8 cellular contexts compared by ENCODE assay signal in genomic region chr4:173170210-173170778, GRCh38. TPM values are rescaled to one million over a fixed set of nuclear protein-coding genes. Genes with fewer than 3 reads are reported as not detected.
DNase-seq lines count a peak whose midpoint lies in the region; ATAC-seq and TF ChIP-seq lines count a peak whose summit lies in the region.

No MANE protein-coding gene starts in this region.

- H3K9me3 ChIP-seq in SJSA1 (replicated peaks) (peaks cover 4% of the 10 kb centered on the region; the same call in 1 of the 2 replicates), fibroblast of lung (ENCODE audit: control insufficient read depth, insufficient read depth, low read depth, low read length) (no peaks in the 10 kb centered on the region), psoas muscle (no peaks in the 10 kb centered on the region)

- ATAC-seq in psoas muscle, result no peak
- no peak for ATAC-seq in HG03135 (IDR thresholded peaks at IDR 0.05; ENCODE audit: unreplicated experiment)

- peaks cover 9% of the 10 kb centered on the region for H3K79me2 ChIP-seq in fibroblast of lung (ENCODE audit: control insufficient read depth, insufficient read depth, low read length)

- H3K27ac ChIP-seq in SJSA1, result peak overlapping the region; percentile 65; the same call in 1 of the 2 replicates
- H3K27ac ChIP-seq in fibroblast of lung (ENCODE audit: insufficient read depth, low read length), result peak overlapping the region; percentile 65
- peak overlapping the region; percentile 69 for H3K27ac ChIP-seq in psoas muscle

- DNase-seq in GM12865 (ENCODE audit: low read depth) (no peak), SJSA1 (ENCODE audit: low read depth in 1 of 2, low spot score in 2 of 2) (no peak), fibroblast of lung (ENCODE audit: low read depth in 2 of 2) (peak; percentile 26 to 38), psoas muscle (no peak), NCI-H1694 (lab: John Stamatoyannopoulos, UW) (no peak), NCI-H128 (lab: John Stamatoyannopoulos, UW; ENCODE audit: unreplicated experiment) (no peak)
- no peak for DNase-seq in effector CD4-positive, alpha-beta T cell

- peak overlapping the region; percentile 49 for H2AFZ ChIP-seq in fibroblast of lung (ENCODE audit: low read length)

- H3K9ac ChIP-seq in fibroblast of lung (ENCODE audit: insufficient read depth, low read length), result peak overlapping the region; percentile 51

- TF ChIP-seq CTCF in GM12865 (IDR thresholded peaks at IDR 0.05; ENCODE audit: insufficient read depth, low read depth, low read length, missing control alignments) (no peak), fibroblast of lung (conservative IDR thresholded peaks at IDR 0.05 in 1 of 2, IDR thresholded peaks at IDR 0.05 in 1 of 2; ENCODE audit: low read depth in 1 of 2, low read length in 2 of 2) (no peak), psoas muscle (IDR thresholded peaks at IDR 0.05) (no peak)

- intact Hi-C loops in psoas muscle (cut with DNase I), result loop anchor here in 1 of 2 donors (10.0 kb wide), 1 partner anchor 145 kb away; no protein-coding TSS in a partner anchor

- H3K4me2 ChIP-seq in fibroblast of lung (ENCODE audit: extremely low read depth, insufficient read depth, low read length), result peak overlapping the region; percentile 67

- WGBS in psoas muscle, 3 donors, result 8 to 15% (median 12%) methylated on average over 10 to 12 of the region's 12 CpGs

- peaks cover 11% of the 10 kb centered on the region; the same call in 1 of the 2 replicates for H3K36me3 ChIP-seq in SJSA1
- H3K36me3 ChIP-seq in fibroblast of lung (ENCODE audit: control insufficient read depth, insufficient read depth, low read length), result no peaks in the 10 kb centered on the region
- no peaks in the 10 kb centered on the region for H3K36me3 ChIP-seq in psoas muscle (ENCODE audit: insufficient read depth in 1 of 2, low read depth in 1 of 2)

- H3K4me1 ChIP-seq in SJSA1 (replicated peaks) (peaks cover 29% of the 10 kb centered on the region), fibroblast of lung (ENCODE audit: control insufficient read depth, extremely low read depth, insufficient read depth, low read length) (peaks cover 5% of the 10 kb centered on the region), psoas muscle (peaks cover 6% of the 10 kb centered on the region)

- no peaks in the 10 kb centered on the region for H3K27me3 ChIP-seq in SJSA1 (replicated peaks)
- H3K27me3 ChIP-seq in fibroblast of lung (ENCODE audit: control insufficient read depth, insufficient read depth, low read length), result no peaks in the 10 kb centered on the region
- peaks cover 0 to 31% (median 0%) of the 10 kb centered on the region in 3 donors for H3K27me3 ChIP-seq in psoas muscle (ENCODE audit: insufficient read depth in 3 of 3, low read length in 2 of 3)

- no peaks in the 10 kb centered on the region for H4K20me1 ChIP-seq in fibroblast of lung (ENCODE audit: control insufficient read depth, extremely low read depth, insufficient read depth, low read length)

- H3K4me3 ChIP-seq in GM12865 (ENCODE audit: low read depth, low read length) (peak overlapping the region; percentile 91), SJSA1 (peak overlapping the region; percentile 91), fibroblast of lung (replicated peaks in 1 of 4; ENCODE audit: control extremely low read depth in 1 of 4, insufficient read depth in 1 of 4, low read depth in 3 of 4, low read length in 4 of 4) (peak overlapping the region; percentile 62 to 89 (median 68)), psoas muscle (peak overlapping the region; percentile 81)

RNA-seq across cellular contexts. Expression of gene GALNT7, which starts 1.7 kb away (rescaled TPM):
- total RNA-seq in SJSA1 (2014; rRNA removed; shearing (Covaris generic)), result 14.8 and 24.7 TPM in 2 replicates
- total RNA-seq in fibroblast of lung (25.4 and 45.4 TPM in 2 replicates), psoas muscle (1 to 10 TPM; 1.3 to 3.2 (median 2.1) TPM)
- polyA plus RNA-seq in fibroblast of lung (26.7 and 40.4 TPM in 2 replicates), psoas muscle (1 to 10 TPM in 1 of 3 donors, under 1 TPM in 2; 0.69 to 1.6 (median 0.99) TPM)
- 18.5 and 25.0 TPM in 2 replicates for polyA plus RNA-seq in fibroblast of lung (2012)
- polyA minus RNA-seq in fibroblast of lung (ENCODE audit: low replicate concordance), result 8.4 and 17.8 TPM in 2 replicates

Comparison
In these comparisons a context has a peak if more than half of its experiments do, and no peak if none do; other contexts are left out.
1. DNase-seq: peak in fibroblast of lung (2 of 2); none in GM12865 (single experiment), SJSA1 (0 of 2), psoas muscle (0 of 2), NCI-H1694 (single experiment), NCI-H128 (single experiment) and effector CD4-positive, alpha-beta T cell (single experiment).
2. Peak in every context shown above with its lines, with median percentiles within 50 percentile points of each other: H3K4me3 ChIP-seq and H3K27ac ChIP-seq.